Comparison of ENCODE assay signal across 10 cellular contexts in the genomic region with DNA sequence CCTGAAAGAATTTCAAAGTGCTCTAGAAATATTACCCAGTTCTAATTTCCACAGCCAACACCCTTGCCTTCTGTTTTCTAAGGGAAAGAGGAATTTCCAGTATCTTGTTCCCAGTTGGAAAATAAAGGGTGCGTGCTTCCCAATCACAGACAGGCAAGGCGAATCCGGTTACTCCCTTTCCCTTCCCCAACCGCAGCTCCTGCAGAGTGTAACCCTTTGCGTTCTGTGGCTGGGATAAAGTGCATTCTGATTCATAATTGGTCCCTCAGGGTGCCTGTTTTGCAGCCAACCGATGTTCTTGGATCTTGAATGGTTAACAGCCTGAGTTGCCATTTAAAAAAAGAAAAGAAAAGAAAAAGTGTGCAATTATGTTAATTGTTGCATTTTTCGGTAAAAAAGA. TPM values are rescaled to one million over a fixed set of nuclear protein-coding genes. Genes with fewer than 3 reads are reported as not detected.
DNase-seq lines count a peak whose midpoint lies in the region; ATAC-seq and FAIRE-seq lines count a peak whose summit lies in the region.
"Had no signal": no experiment of that assay in that cellular context is flagged by ENCODE, and none has a peak within 500 bp of the region (broad histone marks: within the 10 kb centered on the region; RNA-seq: fewer than 3 reads in every experiment).

No MANE protein-coding gene starts in this region.

- peak overlapping the region; percentile 6; the same call in 1 of the 2 replicates for H3K9ac ChIP-seq in HUES48 (ENCODE audit: low read depth, low read length)

- peak; percentile 61 for DNase-seq in dermis blood vessel endothelial cell
- peak; percentile 61 for DNase-seq in kidney glomerular epithelial cell (lab: John Stamatoyannopoulos, UW)
- DNase-seq in smooth muscle cell of the brain vasculature (ENCODE audit: low read depth, low spot score), result peak; percentile 21
- no peak for DNase-seq in HTR-8/SVneo (ENCODE audit: insufficient read length, low spot score)
- no peak for DNase-seq in stimulated activated CD4-positive, alpha-beta T cell treated with anti-CD3 and anti-CD28 coated beads, Interleukin-12 subunit alpha, Interleukin-12 subunit beta, amount 100 ng/mL, for 4 hours
- DNase-seq: activated naive CD8-positive, alpha-beta T cell treated with anti-CD3 and anti-CD28 coated beads, Interleukin-2, amount 50 U/mL, for 24 hours; NCI-H524 had no signal

- FAIRE-seq in HTR-8/SVneo (lab: Jason Lieb, UNC), result no peak

- H3K27ac ChIP-seq in HUES48 (ENCODE audit: low read depth, low read length), result peak overlapping the region; percentile 18

- no peaks in the 10 kb centered on the region for H3K36me3 ChIP-seq in HUES48 (ENCODE audit: control insufficient read depth, insufficient read depth, low read length)

- peaks cover 27% of the 10 kb centered on the region for H3K4me1 ChIP-seq in HUES48 (ENCODE audit: control insufficient read depth, insufficient read depth, low read length)

- no peak for ATAC-seq in HG02759 (IDR thresholded peaks at IDR 0.05; ENCODE audit: unreplicated experiment)
- no peak for ATAC-seq in HG03520 (IDR thresholded peaks at IDR 0.05; ENCODE audit: unreplicated experiment)
- ATAC-seq: activated naive CD8-positive, alpha-beta T cell treated with anti-CD3 and anti-CD28 coated beads, Interleukin-2, amount 50 U/mL, for 24 hours had no signal

- peak overlapping the region; percentile 13; the same call in 1 of the 2 replicates for H3K4me3 ChIP-seq in HUES48 (ENCODE audit: low read depth, low read length)

- no peaks in the 10 kb centered on the region for H3K9me3 ChIP-seq in HUES48 (ENCODE audit: control insufficient read depth, insufficient read depth, low read length)

- H3K27me3 ChIP-seq in HUES48 (ENCODE audit: control insufficient read depth, insufficient read depth, low read length), result no peaks in the 10 kb centered on the region

RNA-seq across cellular contexts. Expression of gene PGAP1, which starts 40.6 kb away (rescaled TPM):
- 4.8 and 10.2 TPM in 2 replicates for total RNA-seq in dermis blood vessel endothelial cell

Comparison
In these comparisons a context has a peak if more than half of its experiments do, and no peak if none do; other contexts are left out.
1. DNase-seq: peak in dermis blood vessel endothelial cell (single experiment), kidney glomerular epithelial cell (single experiment) and smooth muscle cell of the brain vasculature (single experiment); none in HTR-8/SVneo (single experiment) and stimulated activated CD4-positive, alpha-beta T cell treated with anti-CD3 and anti-CD28 coated beads, Interleukin-12 subunit alpha, Interleukin-12 subunit beta, amount 100 ng/mL, for 4 hours (single experiment).